Comparison of ENCODE assay signal across 1 cellular context in genomic region chr12:1256991-1257390, GRCh38.
TF ChIP-seq lines count a peak whose summit lies in the region.

No MANE protein-coding gene starts in this region.

TF ChIP-seq in GM23338, 12 proteins besides CTCF, POLR2A, EP300 and RAD21:
- TF ChIP-seq ZNF462 (CRISPR knock-in tag; IDR thresholded peaks at IDR 0.05) = no peak
- TF ChIP-seq EZH2phosphoT487 (IDR thresholded peaks at IDR 0.05; ENCODE audit: unreplicated experiment) = no peak
